Comparison of ENCODE assay signal across 8 cellular contexts in genomic region chr10:17737021-17737965, GRCh38. TPM values are rescaled to one million over a fixed set of nuclear protein-coding genes. Genes with fewer than 3 reads are reported as not detected.
A peak's percentile ranks its signal among the peaks of the same experiment; 100 is the strongest.
DNase-seq lines count a peak whose midpoint lies in the region; ATAC-seq, FAIRE-seq and TF ChIP-seq lines count a peak whose summit lies in the region.

No MANE protein-coding gene starts in this region.

- in situ Hi-C loops in SK-MEL-5 (cut with HindIII; ENCODE audit: low pct_unique_long_range_greater_than_20kb, low sequenced_read_pairs) = no loop called here

- H3K4me3 ChIP-seq in CD4-positive, CD25-positive, alpha-beta regulatory T cell (ENCODE audit: low read depth, low read length) = no peak overlapping the region
- H3K4me3 ChIP-seq in prostate gland = no peak overlapping the region

- H3K4me3 Mint-ChIP-seq in CD4-positive, CD25-positive, alpha-beta regulatory T cell = no peak overlapping the region

- WGBS in prostate gland = 51% methylated on average over 12 of the region's 12 CpGs

- peaks cover 6 to 11% (median 8%) of the 10 kb centered on the region in 4 donors for H3K4me1 Mint-ChIP-seq in CD4-positive, CD25-positive, alpha-beta regulatory T cell

- H3K9me3 ChIP-seq in CD4-positive, CD25-positive, alpha-beta regulatory T cell (ENCODE audit: control insufficient read depth in 2 of 2, low read length in 2 of 2) = no peaks in the 10 kb centered on the region
- H3K9me3 ChIP-seq in prostate gland = no peaks in the 10 kb centered on the region

- H3K4me1 ChIP-seq in CD4-positive, CD25-positive, alpha-beta regulatory T cell (ENCODE audit: control insufficient read depth, insufficient read depth, low read length, poor library complexity, severe bottlenecking) = no peaks in the 10 kb centered on the region
- H3K4me1 ChIP-seq in prostate gland (replicated peaks) = no peaks in the 10 kb centered on the region

- no peaks in the 10 kb centered on the region for H3K27me3 Mint-ChIP-seq in CD4-positive, CD25-positive, alpha-beta regulatory T cell

- intact Hi-C loops in prostate gland (cut with DNase I) = no loop called here

- no peak overlapping the region for H3K27ac Mint-ChIP-seq in CD4-positive, CD25-positive, alpha-beta regulatory T cell

- FAIRE-seq in H54 (lab: Jason Lieb, UNC) = peak; percentile 6

- no peak overlapping the region for H3K27ac ChIP-seq in CD4-positive, CD25-positive, alpha-beta regulatory T cell (ENCODE audit: insufficient read depth, low read length, poor library complexity, severe bottlenecking)
- no peak overlapping the region for H3K27ac ChIP-seq in prostate gland

- H3K27me3 ChIP-seq in CD4-positive, CD25-positive, alpha-beta regulatory T cell (ENCODE audit: control insufficient read depth, insufficient read depth, low read length) = no peaks in the 10 kb centered on the region
- no peaks in the 10 kb centered on the region for H3K27me3 ChIP-seq in prostate gland (replicated peaks; ENCODE audit: insufficient read depth)

- TF ChIP-seq POLR2A in H54 (IDR thresholded peaks at IDR 0.05; ENCODE audit: low read depth, low read length) = no peak
- TF ChIP-seq POLR2A in prostate gland (IDR thresholded peaks at IDR 0.05) = no peak

- peak; percentile 15 to 59 (median 46) for TF ChIP-seq CTCF in prostate gland (IDR thresholded peaks at IDR 0.05)

- no peaks in the 10 kb centered on the region for H3K36me3 ChIP-seq in CD4-positive, CD25-positive, alpha-beta regulatory T cell (ENCODE audit: control insufficient read depth, insufficient read depth, low read length)
- no peaks in the 10 kb centered on the region for H3K36me3 ChIP-seq in prostate gland

- peak in 2 of 3 donors; percentile 31 to 61 for DNase-seq in CD4-positive, CD25-positive, alpha-beta regulatory T cell
- no peak for DNase-seq in H54 (ENCODE audit: insufficient read length, low spot score)
- DNase-seq in SK-MEL-5 (ENCODE audit: low read depth, low spot score) = peak; percentile 49
- DNase-seq in fibroblast of the conjunctiva (ENCODE audit: low read depth) = peak; percentile 20
- no peak for DNase-seq in prostate gland (ENCODE audit: low spot score)
- DNase-seq in COR-L47 (lab: John Stamatoyannopoulos, UW) = no peak
- DNase-seq in effector CD4-positive, alpha-beta T cell = no peak

- no peaks in the 10 kb centered on the region for H3K36me3 Mint-ChIP-seq in CD4-positive, CD25-positive, alpha-beta regulatory T cell

- ATAC-seq in CD4-positive, CD25-positive, alpha-beta regulatory T cell (ENCODE audit: low read depth in 2 of 2) = no peak
- ATAC-seq in GM19351 (IDR thresholded peaks at IDR 0.05; ENCODE audit: unreplicated experiment) = no peak

- H3K9me3 Mint-ChIP-seq in CD4-positive, CD25-positive, alpha-beta regulatory T cell = no peaks in the 10 kb centered on the region

RNA-seq across cellular contexts. Expression of gene TMEM236, which starts 14.7 kb away (rescaled TPM):
- 0.10 TPM for total RNA-seq in CD4-positive, CD25-positive, alpha-beta regulatory T cell
- polyA plus RNA-seq in CD4-positive, CD25-positive, alpha-beta regulatory T cell = under 1 TPM in 2 of 4 donors, not detected in 2; 0.13 to 0.15 TPM
- total RNA-seq in SK-MEL-5 (2014; rRNA removed; shearing (Covaris generic)) = 0.03 and 0.05 TPM in 2 replicates
- polyA plus RNA-seq in SK-MEL-5 (2015; cell fraction: cytosol; rRNA removed) = 0.05 TPM in 1 of 2 replicates, not detected in the other
- polyA plus RNA-seq in SK-MEL-5 (2015; cell fraction: nucleus; rRNA removed) = 0.17 TPM in 1 of 2 replicates, not detected in the other
- total RNA-seq in prostate gland = under 1 TPM; 0.14 to 0.45 TPM

Comparison
In these comparisons a context has a peak if more than half of its experiments do, and no peak if none do; other contexts are left out.
1. DNase-seq: peak in CD4-positive, CD25-positive, alpha-beta regulatory T cell (2 of 3), SK-MEL-5 (single experiment) and fibroblast of the conjunctiva (single experiment); none in H54 (single experiment), prostate gland (single experiment), COR-L47 (single experiment) and effector CD4-positive, alpha-beta T cell (single experiment).